ENCODE assay signal across 9 cellular contexts in the genomic region with DNA sequence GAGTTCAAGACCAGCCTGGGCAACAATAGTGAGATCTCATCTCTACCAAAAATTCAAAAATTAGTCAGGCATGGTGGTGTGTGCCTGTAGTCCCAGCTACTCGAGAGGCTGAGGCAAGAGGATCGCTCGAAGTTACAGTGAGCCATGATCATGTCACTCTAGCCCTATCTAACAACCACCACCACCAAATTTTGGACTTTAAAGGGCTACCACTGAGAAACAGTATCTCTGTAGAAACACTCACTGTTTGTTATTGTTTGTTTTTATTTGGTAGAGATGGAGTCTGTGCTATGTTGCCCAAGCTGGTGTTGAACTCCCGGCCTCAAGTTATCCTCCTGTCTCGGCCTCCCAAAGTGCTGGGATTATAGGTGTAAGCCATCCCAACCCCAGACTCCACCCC. TPM values are rescaled to one million over a fixed set of nuclear protein-coding genes. Genes with fewer than 3 reads are reported as not detected.
DNase-seq lines count a peak whose midpoint lies in the region; ATAC-seq, FAIRE-seq and TF ChIP-seq lines count a peak whose summit lies in the region.
"Had no signal": no experiment of that assay in that cellular context is flagged by ENCODE, and none has a peak within 500 bp of the region (broad histone marks: within the 10 kb centered on the region; RNA-seq: fewer than 3 reads in every experiment).

No MANE protein-coding gene starts in this region.

- H3K4me1 ChIP-seq in kidney (ENCODE audit: control insufficient read depth in 1 of 2, insufficient read depth in 1 of 2, low read depth in 1 of 2, low read length in 2 of 2), result peaks cover 29 to 37% of the 10 kb centered on the region in 2 donors
- peaks cover 73 to 82% (median 79%) of the 10 kb centered on the region in 4 donors for H3K4me1 ChIP-seq in stomach

- peak overlapping the region; percentile 91 for H3K27ac Mint-ChIP-seq in T-helper 2 cell treated with Interferon-gamma antibody and Interleukin-4, amounts not matched to agents 5 μg/mL and 100 μg/mL, for 36 hours
- H3K27ac Mint-ChIP-seq in activated CD4-positive, alpha-beta memory T cell treated with anti-CD3 and anti-CD28 coated beads for 36 hours, result peak overlapping the region; percentile 93

- ATAC-seq in HG02973 (IDR thresholded peaks at IDR 0.05; ENCODE audit: unreplicated experiment), result no peak

- H3K4me3 ChIP-seq in kidney (ENCODE audit: low read length in 2 of 2) (no peak overlapping the region), stomach (no peak overlapping the region)

- H3K27me3 ChIP-seq in stomach, result no peaks in the 10 kb centered on the region

- TF ChIP-seq EP300 in stomach (IDR thresholded peaks at IDR 0.05), result no peak

- H3K4me1 Mint-ChIP-seq in T-helper 2 cell treated with Interferon-gamma antibody and Interleukin-4, amounts not matched to agents 5 μg/mL and 100 μg/mL, for 36 hours (ENCODE audit: low read depth), result peaks cover 44% of the 10 kb centered on the region
- H3K4me1 Mint-ChIP-seq in activated CD4-positive, alpha-beta memory T cell treated with anti-CD3 and anti-CD28 coated beads for 36 hours (ENCODE audit: low read depth), result peaks cover 37% of the 10 kb centered on the region

- intact Hi-C loops in activated CD4-positive, alpha-beta memory T cell treated with anti-CD3 and anti-CD28 coated beads for 36 hours (cut with micrococcal nuclease), result loop anchor here (1.0 to 2.0 kb wide), 5 partner anchors 8 to 479 kb away; a partner anchor contains a TSS
- intact Hi-C loops in kidney (cut with DNase I) (no loop called here), stomach (cut with DNase I; ENCODE audit: low total_unique reads) (no loop called here)

- H3K9me3 Mint-ChIP-seq in T-helper 2 cell treated with Interferon-gamma antibody and Interleukin-4, amounts not matched to agents 5 μg/mL and 100 μg/mL, for 36 hours, result no peaks in the 10 kb centered on the region
- H3K9me3 Mint-ChIP-seq in activated CD4-positive, alpha-beta memory T cell treated with anti-CD3 and anti-CD28 coated beads for 36 hours, result no peaks in the 10 kb centered on the region

- no peak overlapping the region for H3K9ac ChIP-seq in kidney (ENCODE audit: low read length in 2 of 2)

- TF ChIP-seq CTCF in kidney (IDR thresholded peaks at IDR 0.05; ENCODE audit: borderline replicate concordance, extremely low read depth, insufficient read depth), result no peak
- no peak for TF ChIP-seq CTCF in stomach (IDR thresholded peaks at IDR 0.05)

- peaks cover 23% of the 10 kb centered on the region for H3K36me3 Mint-ChIP-seq in T-helper 2 cell treated with Interferon-gamma antibody and Interleukin-4, amounts not matched to agents 5 μg/mL and 100 μg/mL, for 36 hours (ENCODE audit: low read depth)
- peaks cover 32% of the 10 kb centered on the region for H3K36me3 Mint-ChIP-seq in activated CD4-positive, alpha-beta memory T cell treated with anti-CD3 and anti-CD28 coated beads for 36 hours

- TF ChIP-seq POLR2A in stomach (IDR thresholded peaks at IDR 0.05), result no peak

- peak overlapping the region; percentile 63 to 76 for H3K27ac ChIP-seq in kidney (ENCODE audit: low read depth in 2 of 2, low read length in 2 of 2)
- peak overlapping the region; percentile 82 to 100 (median 94) for H3K27ac ChIP-seq in stomach

- CTCF ChIA-PET in activated CD4-positive, alpha-beta memory T cell treated with anti-CD3 and anti-CD28 coated beads for 36 hours (lab: Charles Lee), result interaction anchor here (1.0 to 3.9 kb wide), 13 partner anchors 9 to 143 kb away, joined by 3 to 15 read pairs (median 6); no protein-coding TSS in a partner anchor

- no peaks in the 10 kb centered on the region for H3K27me3 Mint-ChIP-seq in T-helper 2 cell treated with Interferon-gamma antibody and Interleukin-4, amounts not matched to agents 5 μg/mL and 100 μg/mL, for 36 hours (ENCODE audit: low read depth)
- H3K27me3 Mint-ChIP-seq in activated CD4-positive, alpha-beta memory T cell treated with anti-CD3 and anti-CD28 coated beads for 36 hours, result no peaks in the 10 kb centered on the region

- H3K4me3 Mint-ChIP-seq in T-helper 2 cell treated with Interferon-gamma antibody and Interleukin-4, amounts not matched to agents 5 μg/mL and 100 μg/mL, for 36 hours, result peak overlapping the region; percentile 81
- H3K4me3 Mint-ChIP-seq in activated CD4-positive, alpha-beta memory T cell treated with anti-CD3 and anti-CD28 coated beads for 36 hours, result peak overlapping the region; percentile 61

- no peak for FAIRE-seq in kidney (lab: Jason Lieb, UNC)
- no peak for FAIRE-seq in HTR-8/SVneo (lab: Jason Lieb, UNC)

- POLR2A ChIA-PET in activated CD4-positive, alpha-beta memory T cell treated with anti-CD3 and anti-CD28 coated beads for 36 hours (lab: Charles Lee), result interaction anchor here (0.9 to 12.3 kb wide), 11 partner anchors 9 to 192 kb away, joined by 3 to 298 read pairs (median 10); a partner anchor contains a TSS

- DNase-seq in T-helper 2 cell treated with Interferon-gamma antibody and Interleukin-4, amounts not matched to agents 5 μg/mL and 100 μg/mL, for 36 hours (ENCODE audit: low spot score), result no peak
- DNase-seq in T-helper 2 cell, result no peak
- no peak for DNase-seq in activated CD4-positive, alpha-beta memory T cell treated with anti-CD3 and anti-CD28 coated beads for 36 hours
- DNase-seq in kidney, result no peak
- DNase-seq in stomach, result no peak
- no peak for DNase-seq in DMS153 (lab: John Stamatoyannopoulos, UW)
- DNase-seq in HTR-8/SVneo (ENCODE audit: insufficient read length, low spot score), result no peak
- DNase-seq: stimulated activated CD4-positive, alpha-beta T cell treated with anti-CD3 and anti-CD28 coated beads, Interleukin-1b, Interleukin-23, amount 100 ng/mL, for 48 hours had no signal

- no peaks in the 10 kb centered on the region for H3K36me3 ChIP-seq in kidney (ENCODE audit: control insufficient read depth in 1 of 2, insufficient read depth in 2 of 2, low read length in 2 of 2)
- peaks cover 0 to 11% (median 2%) of the 10 kb centered on the region in 4 donors for H3K36me3 ChIP-seq in stomach

- 83 to 94% (median 92%) methylated on average over 5 of the region's 5 CpGs for WGBS in stomach, 5 donors

- no peaks in the 10 kb centered on the region for H3K9me3 ChIP-seq in kidney (ENCODE audit: control insufficient read depth in 1 of 2, low read length in 2 of 2)
- no peaks in the 10 kb centered on the region for H3K9me3 ChIP-seq in stomach

RNA-seq across cellular contexts. Expression of a gene that starts 1.3 kb away (rescaled TPM):
- 100 to 1,000 TPM; 317 TPM for total RNA-seq in activated CD4-positive, alpha-beta memory T cell treated with anti-CD3 and anti-CD28 coated beads for 36 hours
- total RNA-seq in kidney (54.3 TPM), stomach (10 to 100 TPM in 2 of 5 donors, 1 to 10 TPM in 3; 1.8 to 49.5 (median 9.9) TPM)
- polyA plus RNA-seq in kidney (ENCODE audit: insufficient read depth, low read depth, low replicate concordance) (59.1 TPM), stomach (10 to 100 TPM; 37.2 to 48.4 (median 43.0) TPM)

RNA-seq across cellular contexts. Expression of a gene that starts 23.6 kb away (rescaled TPM):
- total RNA-seq in activated CD4-positive, alpha-beta memory T cell treated with anti-CD3 and anti-CD28 coated beads for 36 hours, result 10 to 100 TPM; 25.4 to 28.0 TPM
- total RNA-seq in kidney (4.8 TPM), stomach (10 to 100 TPM in 3 of 5 donors, 1 to 10 TPM in 2; 1.0 to 41.4 (median 11.6) TPM)
- polyA plus RNA-seq in kidney (ENCODE audit: insufficient read depth, low read depth, low replicate concordance) (12.4 TPM), stomach (1 to 10 TPM in 2 of 3 donors, under 1 TPM in 1; 0.95 to 4.1 (median 3.7) TPM)

RNA-seq across cellular contexts. Expression of a gene that starts 44.2 kb away (rescaled TPM):
- total RNA-seq in activated CD4-positive, alpha-beta memory T cell treated with anti-CD3 and anti-CD28 coated beads for 36 hours, result 1 to 10 TPM; 1.0 to 1.1 TPM
- 2.0 TPM for total RNA-seq in kidney
- 2.5 TPM for polyA plus RNA-seq in kidney (ENCODE audit: insufficient read depth, low read depth, low replicate concordance)
- 10 to 100 TPM in 1 of 5 donors, 1 to 10 TPM in 3, under 1 TPM in 1; 0.72 to 12.5 (median 2.3) TPM for total RNA-seq in stomach
- 1 to 10 TPM; 3.8 to 5.6 (median 4.0) TPM for polyA plus RNA-seq in stomach
